Comparison of ENCODE assay signal across 12 cellular contexts in genomic region chr7:84237533-84238173, GRCh38. TPM values are rescaled to one million over a fixed set of nuclear protein-coding genes. Genes with fewer than 3 reads are reported as not detected.
DNase-seq lines count a peak whose midpoint lies in the region; ATAC-seq and TF ChIP-seq lines count a peak whose summit lies in the region.
"Had no signal": no experiment of that assay in that cellular context is flagged by ENCODE, and none has a peak within 500 bp of the region (broad histone marks: within the 10 kb centered on the region; RNA-seq: fewer than 3 reads in every experiment).

No MANE protein-coding gene starts in this region.

- peak; percentile 43 for DNase-seq in AG08396 (ENCODE audit: low spot score)
- peak; percentile 62 for DNase-seq in H4 (ENCODE audit: low spot score)
- DNase-seq in SW 1271 (lab: John Stamatoyannopoulos, UW): peak; percentile 65 to 77
- peak; percentile 97 to 99 for DNase-seq in foreskin keratinocyte
- no peak for DNase-seq in Ammon's horn (ENCODE audit: low spot score)
- no peak for DNase-seq in omental fat pad (ENCODE audit: low spot score)
- DNase-seq in cerebellar nuclear complex (lab: John Stamatoyannopoulos, UW): no peak
- DNase-seq: activated T-cell treated with anti-CD3 and anti-CD28 coated beads for 4 hours; left colon; stimulated activated CD8-positive, alpha-beta memory T cell treated with anti-CD3 and anti-CD28 coated beads, Interleukin-4, amount 100 ng/mL, for 48 hours had no signal

- ATAC-seq in foreskin keratinocyte (peak; percentile 98), GM18517 (IDR thresholded peaks at IDR 0.05; ENCODE audit: unreplicated experiment) (no peak), omental fat pad (ENCODE audit: low FRiP score) (no peak)
- ATAC-seq: HepG2, left colon had no signal

- peak overlapping the region; percentile 98 for H3K27ac ChIP-seq in foreskin keratinocyte

- no peaks in the 10 kb centered on the region for H3K27me3 ChIP-seq in foreskin keratinocyte

- TF ChIP-seq CTCF in foreskin keratinocyte (conservative IDR thresholded peaks at IDR 0.05) (no peak), omental fat pad (IDR thresholded peaks at IDR 0.05) (no peak)

- H3K4me1 ChIP-seq in foreskin keratinocyte: peaks cover 28% of the 10 kb centered on the region

RNA-seq across cellular contexts. Expression of gene SEMA3A, which starts 43.1 kb away (rescaled TPM):
- total RNA-seq in H4 (2014; rRNA removed; shearing (Covaris generic)): 45.0 and 54.7 TPM in 2 replicates
- total RNA-seq in foreskin keratinocyte (3.2 and 4.6 TPM in 2 replicates), omental fat pad (10 to 100 TPM in 1 of 4 donors, 1 to 10 TPM in 3; 4.3 to 11.4 (median 7.4) TPM)
- 0.66 and 1.0 TPM in 2 replicates for polyA plus RNA-seq in foreskin keratinocyte

Comparison
In these comparisons a context has a peak if more than half of its experiments do, and no peak if none do; other contexts are left out.
1. DNase-seq: peak in AG08396 (single experiment), H4 (single experiment), SW 1271 (2 of 2) and foreskin keratinocyte (2 of 2); none in Ammon's horn (single experiment), omental fat pad (single experiment) and cerebellar nuclear complex (0 of 2).